ENCODE assay signal across 15 cellular contexts in genomic region chr3:40615916-40616315, GRCh38.
DNase-seq lines count a peak whose midpoint lies in the region; ATAC-seq, FAIRE-seq and TF ChIP-seq lines count a peak whose summit lies in the region.
"Had no signal": no experiment of that assay in that cellular context is flagged by ENCODE, and none has a peak within 500 bp of the region (broad histone marks: within the 10 kb centered on the region; RNA-seq: fewer than 3 reads in every experiment).

No MANE protein-coding gene starts in this region.

- H3K27ac ChIP-seq in astrocyte (ENCODE audit: low read depth, low read length) (no peak overlapping the region), stomach smooth muscle (ENCODE audit: low read length) (no peak overlapping the region)
- H3K27ac ChIP-seq: VCaP had no signal

- ATAC-seq in HG03175 (IDR thresholded peaks at IDR 0.05; ENCODE audit: unreplicated experiment) (no peak), GM19452 (IDR thresholded peaks at IDR 0.05; ENCODE audit: unreplicated experiment) (no peak)
- ATAC-seq: GM12878 had no signal

- peaks cover 2% of the 10 kb centered on the region for H3K9me3 Mint-ChIP-seq in astrocyte (ENCODE audit: unreplicated experiment)

- H3K9ac ChIP-seq in astrocyte (ENCODE audit: low read length) (no peak overlapping the region), stomach smooth muscle (ENCODE audit: low read length in 2 of 2) (no peak overlapping the region)

- TF ChIP-seq CTCF in astrocyte (IDR thresholded peaks at IDR 0.05; ENCODE audit: insufficient read depth, low read depth, low read length): no peak

- DNase-seq in NCI-H510A treated with DMSO at 0.1 percent for 48 hours (lab: John Stamatoyannopoulos, UW) (peak; percentile 46), NCI-H510A (lab: John Stamatoyannopoulos, UW) (no peak), astrocyte (ENCODE audit: low read depth) (no peak), islet precursor cell (no peak)
- DNase-seq: activated T-cell treated with anti-CD3 and anti-CD28 coated beads for 4 hours, IMR-90, NCI-H2081 treated with DMSO at 0.1 percent for 48 hours, SHP77 had no signal

- H3K4me1 ChIP-seq in astrocyte (ENCODE audit: insufficient read depth, low read length): peaks cover 5% of the 10 kb centered on the region
- peaks cover 4% of the 10 kb centered on the region for H3K4me1 ChIP-seq in stomach smooth muscle (ENCODE audit: control insufficient read depth, insufficient read depth, low read length)

- H3K4me3 Mint-ChIP-seq in astrocyte (ENCODE audit: unreplicated experiment): no peak overlapping the region

- H3K4me3 ChIP-seq in astrocyte (ENCODE audit: insufficient read depth, low read depth, low read length) (no peak overlapping the region), iPS-11a (ENCODE audit: low read depth, low read length) (peak overlapping the region; percentile 15), stomach smooth muscle (ENCODE audit: low read length in 2 of 2) (peak overlapping the region; percentile 42 to 55)
- H3K4me3 ChIP-seq: GM12878 had no signal

- H4K20me1 ChIP-seq in astrocyte (ENCODE audit: insufficient read depth, low read length): no peaks in the 10 kb centered on the region

- no peak overlapping the region for H3K27ac Mint-ChIP-seq in astrocyte (ENCODE audit: unreplicated experiment)

- H3K27me3 ChIP-seq in astrocyte (ENCODE audit: insufficient read depth, low read length) (peaks cover 22% of the 10 kb centered on the region), stomach smooth muscle (ENCODE audit: control insufficient read depth in 1 of 2, insufficient read depth in 2 of 2, low read length in 2 of 2) (peaks cover 7 to 9% of the 10 kb centered on the region in 2 donors)

- no peaks in the 10 kb centered on the region for H3K36me3 Mint-ChIP-seq in astrocyte (ENCODE audit: low read depth, unreplicated experiment)

- no peaks in the 10 kb centered on the region for H3K36me3 ChIP-seq in astrocyte (ENCODE audit: insufficient read depth, low read length)
- H3K36me3 ChIP-seq in stomach smooth muscle (ENCODE audit: control insufficient read depth in 2 of 2, insufficient read depth in 2 of 2, low read length in 2 of 2): no peaks in the 10 kb centered on the region

- H3K79me2 ChIP-seq in astrocyte (ENCODE audit: insufficient read depth, low read length): no peaks in the 10 kb centered on the region

- H3K9me3 ChIP-seq in astrocyte (ENCODE audit: insufficient read depth, low read depth, low read length) (no peaks in the 10 kb centered on the region), stomach smooth muscle (ENCODE audit: control insufficient read depth in 2 of 2, low read length in 2 of 2) (no peaks in the 10 kb centered on the region)

- H3K4me1 Mint-ChIP-seq in astrocyte (ENCODE audit: low read depth, unreplicated experiment): peaks cover 3% of the 10 kb centered on the region

- H3K4me2 ChIP-seq in astrocyte (ENCODE audit: low read length): peak overlapping the region; percentile 66

- H3K27me3 Mint-ChIP-seq in astrocyte (ENCODE audit: low read depth, unreplicated experiment): peaks cover 34% of the 10 kb centered on the region

- H2AFZ ChIP-seq in astrocyte (ENCODE audit: low read depth, low read length): peak overlapping the region; percentile 41

- no peak for FAIRE-seq in astrocyte (lab: Jason Lieb, UNC)
- FAIRE-seq: GM12878, urothelium cell line had no signal
